In the genomic region with DNA sequence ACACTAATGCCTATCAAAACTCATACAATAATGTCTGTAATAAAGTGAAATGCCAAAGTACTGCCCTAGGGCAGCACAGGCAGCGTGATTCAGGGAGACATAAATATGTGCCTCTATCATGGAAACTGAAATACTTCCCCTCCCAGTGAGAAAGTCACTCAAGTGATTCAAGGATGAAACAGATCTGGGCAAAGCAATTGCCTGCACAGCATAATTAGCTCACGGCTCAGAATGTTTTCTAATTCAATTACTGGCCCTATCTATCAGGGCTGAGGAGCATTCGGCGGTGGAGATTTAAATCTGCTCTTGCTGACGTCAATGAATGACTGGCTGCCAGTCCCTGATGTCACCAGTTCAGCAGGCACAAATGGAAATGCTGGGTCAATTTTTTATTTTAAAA, we compare ENCODE assay signal across 12 cellular contexts. TPM values are rescaled to one million over a fixed set of nuclear protein-coding genes. Genes with fewer than 3 reads are reported as not detected.
DNase-seq lines count a peak whose midpoint lies in the region; ATAC-seq, FAIRE-seq and TF ChIP-seq lines count a peak whose summit lies in the region.
"Had no signal": no experiment of that assay in that cellular context is flagged by ENCODE, and none has a peak within 500 bp of the region (broad histone marks: within the 10 kb centered on the region; RNA-seq: fewer than 3 reads in every experiment).

No MANE protein-coding gene starts in this region.

- H3K4me1 ChIP-seq in RWPE2 (ENCODE audit: insufficient read depth, poor library complexity, severe bottlenecking) = no peaks in the 10 kb centered on the region

- WGBS in lower leg skin, 2 donors = 31 to 41% methylated on average over 5 of the region's 5 CpGs

- H3K4me3 ChIP-seq in RWPE2 (ENCODE audit: severe bottlenecking) = no peak overlapping the region
- no peak overlapping the region for H3K4me3 ChIP-seq in fibroblast of mammary gland (ENCODE audit: control insufficient read depth, low read depth, low read length)
- H3K4me3 ChIP-seq in lower leg skin (ENCODE audit: low read depth, poor library complexity, severe bottlenecking) = no peak overlapping the region
- H3K4me3 ChIP-seq: spleen had no signal

- H3K27ac ChIP-seq in RWPE2 (ENCODE audit: poor library complexity, severe bottlenecking) = no peak overlapping the region
- H3K27ac ChIP-seq: spleen had no signal

- H3K36me3 ChIP-seq in RWPE2 (ENCODE audit: low read depth) = peaks cover 10% of the 10 kb centered on the region; the same call in 1 of the 2 replicates

- H3K27me3 ChIP-seq in RWPE2 (ENCODE audit: insufficient read depth, poor library complexity, severe bottlenecking) = no peaks in the 10 kb centered on the region
- H3K27me3 ChIP-seq: spleen had no signal

- no peak for FAIRE-seq in RCC 7860 (lab: Jason Lieb, UNC)
- FAIRE-seq: H54 had no signal

- ATAC-seq in RWPE2 (ENCODE audit: low read depth) (peak; percentile 56; the same call in 2 of the 3 replicates), HG02623 (IDR thresholded peaks at IDR 0.05; ENCODE audit: unreplicated experiment) (no peak)

- no peaks in the 10 kb centered on the region for H3K9me3 ChIP-seq in RWPE2 (ENCODE audit: severe bottlenecking)

- DNase-seq in GM03348 (ENCODE audit: low spot score) = peak; percentile 63
- DNase-seq in RWPE2 (ENCODE audit: low spot score) = no peak
- DNase-seq in fibroblast of mammary gland (ENCODE audit: low read depth) = peak; percentile 90
- DNase-seq in posterior vena cava (ENCODE audit: low spot score) = peak; percentile 83
- DNase-seq in T-helper 2 cell = no peak
- DNase-seq in lower leg skin (ENCODE audit: low spot score in 2 of 2) = no peak
- no peak for DNase-seq in RCC 7860 (ENCODE audit: low spot score)
- DNase-seq: activated effector memory CD4-positive, alpha-beta T cell treated with anti-CD3 and anti-CD28 coated beads, Interleukin-2, amount 50 U/mL, for 16 hours; RPMI8226; spleen had no signal

- TF ChIP-seq CTCF in RWPE2 (IDR thresholded peaks at IDR 0.05; ENCODE audit: poor library complexity, severe bottlenecking) (no peak), fibroblast of mammary gland (conservative IDR thresholded peaks at IDR 0.05; ENCODE audit: control insufficient read depth, insufficient read depth, low read depth, low read length) (no peak), lower leg skin (IDR thresholded peaks at IDR 0.05) (no peak)

- intact Hi-C loops in posterior vena cava (cut with DNase I) (no loop called here), lower leg skin (cut with DNase I; ENCODE audit: low total_unique reads) (no loop called here)

- no peak for TF ChIP-seq POLR2A in lower leg skin (IDR thresholded peaks at IDR 0.05)

RNA-seq across cellular contexts. Expression of a gene that starts 27.7 kb away (rescaled TPM):
- total RNA-seq in posterior vena cava (10 to 100 TPM; 16.7 to 22.5 TPM), lower leg skin (10 to 100 TPM; 18.7 to 22.4 (median 20.7) TPM)

Comparison
In these comparisons a context has a peak if more than half of its experiments do, and no peak if none do; other contexts are left out.
1. DNase-seq: peak in GM03348 (single experiment), fibroblast of mammary gland (single experiment) and posterior vena cava (single experiment); none in RWPE2 (single experiment), T-helper 2 cell (0 of 5), lower leg skin (0 of 2) and RCC 7860 (single experiment).